In genomic region chr16:49748322-49748721, GRCh38 we compare ENCODE assay signal across 12 cellular contexts.
DNase-seq lines count a peak whose midpoint lies in the region; ATAC-seq, FAIRE-seq and TF ChIP-seq lines count a peak whose summit lies in the region.
"Had no signal": no experiment of that assay in that cellular context is flagged by ENCODE, and none has a peak within 500 bp of the region (broad histone marks: within the 10 kb centered on the region; RNA-seq: fewer than 3 reads in every experiment).

No MANE protein-coding gene starts in this region.

- no TSS peak for BruUV-seq in K562 (replicated peaks; lab: Mats Ljungman, UMichigan)

- TF ChIP-seq CTCF in K562 (IDR thresholded peaks at IDR 0.05 in 2 of 3, conservative IDR thresholded peaks at IDR 0.05 in 1 of 3; ENCODE audit: insufficient read depth in 2 of 3, low read depth in 1 of 3, low read length in 3 of 3) = no peak
- TF ChIP-seq CTCF in ovary (IDR thresholded peaks at IDR 0.05) = no peak
- TF ChIP-seq CTCF in CD4-positive, alpha-beta T cell (IDR thresholded peaks at IDR 0.05) = no peak

- no peak for ATAC-seq in K562
- no peak for ATAC-seq in CD4-positive, alpha-beta T cell (ENCODE audit: poor library complexity)
- ATAC-seq: activated CD8-positive, alpha-beta memory T cell treated with anti-CD3 and anti-CD28 coated beads, Interleukin-2, amount 10 ng/mL, durations not matched to agents 7 days and 5 days; mucosa of descending colon had no signal

- H2AFZ ChIP-seq in K562 (ENCODE audit: low read depth, low read length) = no peak overlapping the region

- H3K4me1 ChIP-seq in K562 (replicated peaks in 1 of 2; ENCODE audit: control insufficient read depth in 2 of 2, insufficient read depth in 2 of 2, low read length in 2 of 2) (no peaks in the 10 kb centered on the region; a peak in 1 of 5 replicates), ovary (ENCODE audit: insufficient read depth) (no peaks in the 10 kb centered on the region)
- no peaks in the 10 kb centered on the region for H3K4me1 ChIP-seq in effector memory CD4-positive, alpha-beta T cell (ENCODE audit: control insufficient read depth, insufficient read depth, low read length, poor library complexity, severe bottlenecking)

- TF ChIP-seq EP300 in K562 (IDR thresholded peaks at IDR 0.05; ENCODE audit: low read length) (no peak), ovary (IDR thresholded peaks at IDR 0.05) (no peak)

- in situ Hi-C loops in K562 (cut with MboI) = no loop called here

- 1% methylated on average over 11 of the region's 11 CpGs for WGBS in K562 (ENCODE audit: insufficient coverage, low coverage, missing lambda C conversion rate)
- WGBS in ovary, 3 donors = 26 to 37% (median 31%) methylated on average over 11 of the region's 11 CpGs

- no peaks in the 10 kb centered on the region for H3K4me1 Mint-ChIP-seq in activated CD4-positive, alpha-beta memory T cell treated with anti-CD3 and anti-CD28 coated beads for 36 hours (ENCODE audit: low read depth)
- H3K4me1 Mint-ChIP-seq in activated CD4-positive, alpha-beta memory T cell treated with anti-CD3 and anti-CD28 coated beads, Interleukin-2, amount 10 ng/mL, durations not matched to agents 7 days and 5 days = no peaks in the 10 kb centered on the region
- H3K4me1 Mint-ChIP-seq in CD4-positive, alpha-beta T cell (ENCODE audit: low read depth) = no peaks in the 10 kb centered on the region
- H3K4me1 Mint-ChIP-seq: activated CD8-positive, alpha-beta memory T cell treated with anti-CD3 and anti-CD28 coated beads, Interleukin-2, amount 10 ng/mL, durations not matched to agents 7 days and 5 days had no signal

- H3K4me3 Mint-ChIP-seq in activated CD4-positive, alpha-beta memory T cell treated with anti-CD3 and anti-CD28 coated beads for 36 hours = no peak overlapping the region
- H3K4me3 Mint-ChIP-seq in activated CD4-positive, alpha-beta memory T cell treated with anti-CD3 and anti-CD28 coated beads, Interleukin-2, amount 10 ng/mL, durations not matched to agents 7 days and 5 days = no peak overlapping the region
- H3K4me3 Mint-ChIP-seq in CD4-positive, alpha-beta T cell = no peak overlapping the region
- H3K4me3 Mint-ChIP-seq: activated CD8-positive, alpha-beta memory T cell treated with anti-CD3 and anti-CD28 coated beads, Interleukin-2, amount 10 ng/mL, durations not matched to agents 7 days and 5 days had no signal

- DNase-seq in activated CD4-positive, alpha-beta memory T cell treated with anti-CD3 and anti-CD28 coated beads for 36 hours = peak; percentile 38
- no peak for DNase-seq in activated CD4-positive, alpha-beta memory T cell treated with anti-CD3 and anti-CD28 coated beads, Interleukin-2, amount 10 ng/mL, durations not matched to agents 7 days and 5 days
- peak; percentile 70 for DNase-seq in NCI-H146 (lab: John Stamatoyannopoulos, UW)
- DNase-seq in K562 (ENCODE audit: extremely low read depth in 1 of 4, low spot score in 3 of 4) = no peak
- peak in 4 of 5 donors; percentile 38 to 52 (median 48) for DNase-seq in ovary
- no peak for DNase-seq in CD4-positive, alpha-beta T cell
- no peak for DNase-seq in effector memory CD4-positive, alpha-beta T cell
- no peak for DNase-seq in activated gamma-delta T cell treated with Interleukin-2 at 50 U/mL for 16 hours
- DNase-seq: activated CD8-positive, alpha-beta memory T cell treated with anti-CD3 and anti-CD28 coated beads, Interleukin-2, amount 10 ng/mL, durations not matched to agents 7 days and 5 days; anterior cingulate cortex; mucosa of descending colon; upper lobe of left lung had no signal

- H3K27me3 ChIP-seq in K562 (ENCODE audit: control insufficient read depth in 2 of 2, insufficient read depth in 2 of 2, low read length in 2 of 2) (peaks cover 18 to 82% of the 10 kb centered on the region in 2 experiments; a peak in 3 of 5 replicates), ovary (no peaks in the 10 kb centered on the region)
- H3K27me3 ChIP-seq in CD4-positive, alpha-beta T cell (ENCODE audit: control insufficient read depth, insufficient read depth, low read length) = peaks cover 11% of the 10 kb centered on the region
- H3K27me3 ChIP-seq in effector memory CD4-positive, alpha-beta T cell (replicated peaks; ENCODE audit: control insufficient read depth, insufficient read depth, low read length, poor library complexity, severe bottlenecking) = no peaks in the 10 kb centered on the region
- H3K27me3 ChIP-seq: upper lobe of left lung had no signal

- CTCF ChIA-PET in activated CD4-positive, alpha-beta memory T cell treated with anti-CD3 and anti-CD28 coated beads for 36 hours (lab: Charles Lee) = no interaction called here
- CTCF ChIA-PET in activated CD4-positive, alpha-beta memory T cell treated with anti-CD3 and anti-CD28 coated beads, Interleukin-2, amount 10 ng/mL, durations not matched to agents 7 days and 5 days (lab: Charles Lee) = no interaction called here
- CTCF ChIA-PET in K562 (lab: Yijun Ruan, JAX; ENCODE audit: low intra/inter-chr PET ratio) = no interaction called here
- CTCF ChIA-PET in CD4-positive, alpha-beta T cell (lab: Charles Lee) = no interaction called here

- no peak for TF ChIP-seq POLR2A in K562 (conservative IDR thresholded peaks at IDR 0.05)
- TF ChIP-seq POLR2A in ovary (IDR thresholded peaks at IDR 0.05) = no peak

- no peak for FAIRE-seq in K562 (lab: Jason Lieb, UNC)

- H3K36me3 Mint-ChIP-seq in activated CD4-positive, alpha-beta memory T cell treated with anti-CD3 and anti-CD28 coated beads for 36 hours = no peaks in the 10 kb centered on the region
- no peaks in the 10 kb centered on the region for H3K36me3 Mint-ChIP-seq in activated CD4-positive, alpha-beta memory T cell treated with anti-CD3 and anti-CD28 coated beads, Interleukin-2, amount 10 ng/mL, durations not matched to agents 7 days and 5 days (ENCODE audit: low read depth)
- H3K36me3 Mint-ChIP-seq in CD4-positive, alpha-beta T cell (ENCODE audit: low read depth) = no peaks in the 10 kb centered on the region
- H3K36me3 Mint-ChIP-seq: activated CD8-positive, alpha-beta memory T cell treated with anti-CD3 and anti-CD28 coated beads, Interleukin-2, amount 10 ng/mL, durations not matched to agents 7 days and 5 days had no signal

- no peak overlapping the region for H3K9ac ChIP-seq in K562 (ENCODE audit: insufficient read depth in 1 of 2, low read depth in 2 of 2, low read length in 2 of 2)

- H3K27ac ChIP-seq in K562 (ENCODE audit: extremely low read depth, low read depth, low read length) = no peak overlapping the region
- H3K27ac ChIP-seq in ovary = no peak overlapping the region
- H3K27ac ChIP-seq in CD4-positive, alpha-beta T cell (ENCODE audit: low read depth, low read length) = no peak overlapping the region
- no peak overlapping the region for H3K27ac ChIP-seq in effector memory CD4-positive, alpha-beta T cell (ENCODE audit: insufficient read depth, low read length, poor library complexity, severe bottlenecking)
- H3K27ac ChIP-seq: upper lobe of left lung had no signal

- H4K20me1 ChIP-seq in K562 (replicated peaks; ENCODE audit: control insufficient read depth, insufficient read depth, low read length) = 0 out of 2 replicates have a peak, but pooled peaks cover 3% of the 10 kb centered on the region

- H3K4me3 ChIP-seq in K562 (no peak overlapping the region), ovary (no peak overlapping the region)
- H3K4me3 ChIP-seq in effector memory CD4-positive, alpha-beta T cell (ENCODE audit: insufficient read depth, low read depth, low read length, poor library complexity, severe bottlenecking) = no peak overlapping the region
- H3K4me3 ChIP-seq: mucosa of descending colon, upper lobe of left lung had no signal

- peaks cover 16% of the 10 kb centered on the region for H3K27me3 Mint-ChIP-seq in activated CD4-positive, alpha-beta memory T cell treated with anti-CD3 and anti-CD28 coated beads for 36 hours
- peaks cover 5% of the 10 kb centered on the region for H3K27me3 Mint-ChIP-seq in activated CD4-positive, alpha-beta memory T cell treated with anti-CD3 and anti-CD28 coated beads, Interleukin-2, amount 10 ng/mL, durations not matched to agents 7 days and 5 days
- peaks cover 28% of the 10 kb centered on the region for H3K27me3 Mint-ChIP-seq in CD4-positive, alpha-beta T cell

- H3K36me3 ChIP-seq in K562 (ENCODE audit: control insufficient read depth, insufficient read depth, low read length) = no peaks in the 10 kb centered on the region
- no peaks in the 10 kb centered on the region for H3K36me3 ChIP-seq in ovary
- H3K36me3 ChIP-seq in effector memory CD4-positive, alpha-beta T cell (ENCODE audit: control insufficient read depth, insufficient read depth, low read length) = no peaks in the 10 kb centered on the region
- H3K36me3 ChIP-seq: upper lobe of left lung had no signal

- H3K79me2 ChIP-seq in K562 (ENCODE audit: control insufficient read depth, insufficient read depth, low read length) = no peaks in the 10 kb centered on the region

- no peak overlapping the region for H3K4me2 ChIP-seq in K562 (ENCODE audit: insufficient read depth, low read length)

- TF ChIP-seq RAD21 in K562 (CRISPR knock-in tag; conservative IDR thresholded peaks at IDR 0.05 in 1 of 2, IDR thresholded peaks at IDR 0.05 in 1 of 2) = no peak

- H3K9me1 ChIP-seq in K562 (ENCODE audit: control insufficient read depth, insufficient read depth, low read length) = no peaks in the 10 kb centered on the region

- H3K9me3 ChIP-seq in K562 (replicated peaks; ENCODE audit: control insufficient read depth, insufficient read depth, low read depth, low read length) (no peaks in the 10 kb centered on the region), ovary (no peaks in the 10 kb centered on the region)
- no peaks in the 10 kb centered on the region for H3K9me3 ChIP-seq in CD4-positive, alpha-beta T cell (ENCODE audit: control insufficient read depth, low read length)
- H3K9me3 ChIP-seq in effector memory CD4-positive, alpha-beta T cell (ENCODE audit: control insufficient read depth, low read length) = no peaks in the 10 kb centered on the region
- H3K9me3 ChIP-seq: mucosa of descending colon, upper lobe of left lung had no signal

- H3K9me3 Mint-ChIP-seq in activated CD4-positive, alpha-beta memory T cell treated with anti-CD3 and anti-CD28 coated beads for 36 hours = no peaks in the 10 kb centered on the region
- H3K9me3 Mint-ChIP-seq in activated CD4-positive, alpha-beta memory T cell treated with anti-CD3 and anti-CD28 coated beads, Interleukin-2, amount 10 ng/mL, durations not matched to agents 7 days and 5 days = no peaks in the 10 kb centered on the region
- H3K9me3 Mint-ChIP-seq in CD4-positive, alpha-beta T cell = no peaks in the 10 kb centered on the region

- intact Hi-C loops in activated CD4-positive, alpha-beta memory T cell treated with anti-CD3 and anti-CD28 coated beads for 36 hours (cut with micrococcal nuclease) = no loop called here
- intact Hi-C loops in K562 (cut with micrococcal nuclease) (no loop called here), ovary (cut with DNase I) (loop anchor here in 1 of 4 donors (10.0 kb wide), 1 partner anchor 94 kb away; no protein-coding TSS in a partner anchor)
- intact Hi-C loops in CD4-positive, alpha-beta T cell (cut with DNase I, micrococcal nuclease) = no loop called here

- no peak overlapping the region for H3K27ac Mint-ChIP-seq in activated CD4-positive, alpha-beta memory T cell treated with anti-CD3 and anti-CD28 coated beads for 36 hours
- H3K27ac Mint-ChIP-seq in activated CD4-positive, alpha-beta memory T cell treated with anti-CD3 and anti-CD28 coated beads, Interleukin-2, amount 10 ng/mL, durations not matched to agents 7 days and 5 days = no peak overlapping the region
- no peak overlapping the region for H3K27ac Mint-ChIP-seq in CD4-positive, alpha-beta T cell
- H3K27ac Mint-ChIP-seq: activated CD8-positive, alpha-beta memory T cell treated with anti-CD3 and anti-CD28 coated beads, Interleukin-2, amount 10 ng/mL, durations not matched to agents 7 days and 5 days had no signal

- POLR2A ChIA-PET in activated CD4-positive, alpha-beta memory T cell treated with anti-CD3 and anti-CD28 coated beads for 36 hours (lab: Charles Lee) = no interaction called here
- POLR2A ChIA-PET in activated CD4-positive, alpha-beta memory T cell treated with anti-CD3 and anti-CD28 coated beads, Interleukin-2, amount 10 ng/mL, durations not matched to agents 7 days and 5 days (lab: Charles Lee) = no interaction called here
- POLR2A ChIA-PET in K562 (lab: Yijun Ruan, JAX) = no interaction called here
- POLR2A ChIA-PET in CD4-positive, alpha-beta T cell (lab: Charles Lee) = no interaction called here

Comparison
In these comparisons a context has a peak if more than half of its experiments do, and no peak if none do; other contexts are left out.
1. DNase-seq: peak in activated CD4-positive, alpha-beta memory T cell treated with anti-CD3 and anti-CD28 coated beads for 36 hours (single experiment), NCI-H146 (single experiment) and ovary (4 of 5); none in activated CD4-positive, alpha-beta memory T cell treated with anti-CD3 and anti-CD28 coated beads, Interleukin-2, amount 10 ng/mL, durations not matched to agents 7 days and 5 days (single experiment), K562 (0 of 4), CD4-positive, alpha-beta T cell (0 of 10), effector memory CD4-positive, alpha-beta T cell (0 of 3) and activated gamma-delta T cell treated with Interleukin-2 at 50 U/mL for 16 hours (single experiment).